Comparison of ENCODE assay signal across 14 cellular contexts in genomic region chr1:156079762-156080597, GRCh38. TPM values are rescaled to one million over a fixed set of nuclear protein-coding genes. Genes with fewer than 3 reads are reported as not detected.
DNase-seq lines count a peak whose midpoint lies in the region; ATAC-seq and TF ChIP-seq lines count a peak whose summit lies in the region.
"Had no signal": no experiment of that assay in that cellular context is flagged by ENCODE, and none has a peak within 500 bp of the region (broad histone marks: within the 10 kb centered on the region; RNA-seq: fewer than 3 reads in every experiment).

No MANE protein-coding gene starts in this region.

- H2AFZ ChIP-seq in H9 (ENCODE audit: low read length) (no peak overlapping the region), hepatocyte (no peak overlapping the region)

- H3K9me3 ChIP-seq in H9 (ENCODE audit: control insufficient read depth, low read depth, low read length) (no peaks in the 10 kb centered on the region), hepatocyte (ENCODE audit: low read depth) (no peaks in the 10 kb centered on the region)
- H3K9me3 ChIP-seq: mucosa of descending colon, tibial artery had no signal

- POLR2A ChIA-PET in T-cell (lab: Charles Lee) = no interaction called here

- no peak for ATAC-seq in T-cell (replicated peaks in 1 of 4)
- no peak for ATAC-seq in HG03442 (IDR thresholded peaks at IDR 0.05; ENCODE audit: unreplicated experiment)
- ATAC-seq: mucosa of descending colon had no signal

- no peaks in the 10 kb centered on the region for H3K9me2 ChIP-seq in hepatocyte (replicated peaks; ENCODE audit: insufficient read depth)

- peaks cover 23% of the 10 kb centered on the region; the same call in 1 of the 2 replicates for H3K79me2 ChIP-seq in H9 (ENCODE audit: insufficient read depth, low read length)
- peaks cover 88% of the 10 kb centered on the region for H3K79me2 ChIP-seq in hepatocyte

- H3K4me3 ChIP-seq in hepatocyte = peak overlapping the region; percentile 91
- H3K4me3 ChIP-seq: mucosa of descending colon, tibial artery had no signal

- H3K79me1 ChIP-seq in H9 (ENCODE audit: insufficient read depth, low read depth, low read length, poor library complexity, severe bottlenecking) = no peaks in the 10 kb centered on the region

- no peak overlapping the region for H4K91ac ChIP-seq in H9 (ENCODE audit: insufficient read length, low read depth, low read length)

- H3K27ac ChIP-seq in H9 (ENCODE audit: insufficient read length, low read depth, low read length) (no peak overlapping the region), hepatocyte (peak overlapping the region; percentile 93)
- H3K27ac ChIP-seq: tibial artery had no signal

- H3K4me1 ChIP-seq in H9 (ENCODE audit: insufficient read depth, low read length) = peaks cover 23% of the 10 kb centered on the region
- peaks cover 37% of the 10 kb centered on the region for H3K4me1 ChIP-seq in hepatocyte (ENCODE audit: insufficient read depth)

- no peaks in the 10 kb centered on the region for H3K36me3 ChIP-seq in hepatocyte (replicated peaks; ENCODE audit: insufficient read depth, low read depth)
- H3K36me3 ChIP-seq: tibial artery had no signal

- H3T11ph ChIP-seq in H9 (ENCODE audit: low read length) = no peak overlapping the region

- H3K9ac ChIP-seq in H9 (ENCODE audit: extremely low read depth, insufficient read length, low read length) = peak overlapping the region; percentile 5

- H3K27ac Mint-ChIP-seq in H9 = peak overlapping the region in 2 of 3 experiments; percentile 90 to 97; a peak in 3 of 7 replicates
- no peak overlapping the region for H3K27ac Mint-ChIP-seq in T-cell
- peak overlapping the region; percentile 98 for H3K27ac Mint-ChIP-seq in progenitor cell of endocrine pancreas

- no peak overlapping the region for H3K23ac ChIP-seq in H9 (ENCODE audit: insufficient read length, low read depth, low read length)

- CTCF ChIA-PET in T-cell (lab: Charles Lee) = no interaction called here

- H3K14ac ChIP-seq in H9 (ENCODE audit: insufficient read depth, low read length) = no peak overlapping the region

- H3K27me3 Mint-ChIP-seq in H9 (ENCODE audit: low read depth) (no peaks in the 10 kb centered on the region), T-cell (peaks cover 3 to 23% of the 10 kb centered on the region in 2 donors), progenitor cell of endocrine pancreas (no peaks in the 10 kb centered on the region)

- peaks cover 62 to 68% of the 10 kb centered on the region in 2 experiments for H3K4me1 Mint-ChIP-seq in H9
- H3K4me1 Mint-ChIP-seq in T-cell = peaks cover 0 to 18% (median 7%) of the 10 kb centered on the region in 3 donors
- H3K4me1 Mint-ChIP-seq in progenitor cell of endocrine pancreas (ENCODE audit: low read depth) = peaks cover 67% of the 10 kb centered on the region

- H4K8ac ChIP-seq in H9 (replicated peaks; ENCODE audit: insufficient read length, low read depth, low read length) = no peak overlapping the region

- peaks cover 20 to 50% (median 46%) of the 10 kb centered on the region in 3 experiments; a peak in 6 of 7 replicates for H3K36me3 Mint-ChIP-seq in H9 (ENCODE audit: insufficient read depth in 1 of 3, low read depth in 3 of 3)
- H3K36me3 Mint-ChIP-seq in T-cell = no peaks in the 10 kb centered on the region
- peaks cover 34% of the 10 kb centered on the region for H3K36me3 Mint-ChIP-seq in progenitor cell of endocrine pancreas (ENCODE audit: insufficient read depth)

- H3K23me2 ChIP-seq in H9 (ENCODE audit: insufficient read length, low read depth, low read length, poor library complexity, severe bottlenecking) = peaks cover 18% of the 10 kb centered on the region

- peak overlapping the region; percentile 61 for H3K4me2 ChIP-seq in H9 (ENCODE audit: insufficient read depth, insufficient read length, low read length)
- peak overlapping the region; percentile 88 for H3K4me2 ChIP-seq in hepatocyte

- TF ChIP-seq CTCF in H9 (conservative IDR thresholded peaks at IDR 0.05) = no peak
- no peak for TF ChIP-seq CTCF in hepatocyte (IDR thresholded peaks at IDR 0.05; ENCODE audit: poor library complexity)
- no peak for TF ChIP-seq CTCF in progenitor cell of endocrine pancreas (IDR thresholded peaks at IDR 0.05; ENCODE audit: unreplicated experiment)

- H2AK5ac ChIP-seq in H9 (ENCODE audit: insufficient read length, low read length) = no peak overlapping the region

- H3K9me3 Mint-ChIP-seq in H9 (no peaks in the 10 kb centered on the region; a peak in 1 of 5 replicates), T-cell (no peaks in the 10 kb centered on the region), progenitor cell of endocrine pancreas (ENCODE audit: low read depth) (no peaks in the 10 kb centered on the region)

- H2BK120ac ChIP-seq in H9 (ENCODE audit: low read depth, low read length, poor library complexity, severe bottlenecking) = no peak overlapping the region

- no peak overlapping the region for H2BK5ac ChIP-seq in H9 (ENCODE audit: insufficient read length, low read length)

- WGBS in H9 (ENCODE audit: extremely low coverage, insufficient read length, low lambda C conversion rate) = no CpG with 5 or more reads among the region's 10 CpGs
- WGBS in hepatocyte (ENCODE audit: low lambda C conversion rate, missing lambda C conversion rate) = 31% methylated on average over 10 of the region's 10 CpGs

- H2BK15ac ChIP-seq in H9 (ENCODE audit: low read depth, low read length) = no peak overlapping the region

- H3K56ac ChIP-seq in H9 (ENCODE audit: insufficient read length, low read depth, low read length) = no peak overlapping the region

- no peaks in the 10 kb centered on the region for H3K27me3 ChIP-seq in H9 (ENCODE audit: insufficient read depth, low read length)
- no peaks in the 10 kb centered on the region for H3K27me3 ChIP-seq in hepatocyte

- no peak overlapping the region for H2BK20ac ChIP-seq in H9 (ENCODE audit: low read depth, low read length, poor library complexity, severe bottlenecking)

- H3K4me3 Mint-ChIP-seq in H9 = peak overlapping the region; percentile 88 to 97
- H3K4me3 Mint-ChIP-seq in T-cell = peak overlapping the region in 2 of 3 donors; percentile 38 to 51
- peak overlapping the region; percentile 99 for H3K4me3 Mint-ChIP-seq in progenitor cell of endocrine pancreas (ENCODE audit: low read depth)

- DNase-seq in H9 = peak; percentile 32
- no peak for DNase-seq in T-cell
- no peak for DNase-seq in hepatocyte (ENCODE audit: low spot score)
- DNase-seq in progenitor cell of endocrine pancreas (ENCODE audit: low spot score, unreplicated experiment) = no peak
- DNase-seq in NCI-H526 treated with DMSO at 0.1 percent for 48 hours (lab: John Stamatoyannopoulos, UW) = no peak
- no peak for DNase-seq in iPS-NIHi7 (ENCODE audit: extremely low spot score)
- DNase-seq: amygdala, mucosa of descending colon, NCI-H1092 treated with DMSO at 0.1 percent for 48 hours, RPMI8226, tibial artery had no signal

- H2BK12ac ChIP-seq in H9 (ENCODE audit: insufficient read length, low read depth, low read length) = no peak overlapping the region

- no peak overlapping the region for H4K5ac ChIP-seq in H9 (ENCODE audit: insufficient read length, low read depth, low read length)

- no peak overlapping the region for H3K4ac ChIP-seq in H9 (ENCODE audit: low read depth, low read length)

- no peak overlapping the region for H3K18ac ChIP-seq in H9 (ENCODE audit: insufficient read length, low read depth, low read length)

- no peaks in the 10 kb centered on the region for H4K20me1 ChIP-seq in H9 (ENCODE audit: control insufficient read depth, insufficient read depth, insufficient read length)
- H4K20me1 ChIP-seq in hepatocyte (ENCODE audit: insufficient read depth, poor library complexity, severe bottlenecking) = peaks cover 46% of the 10 kb centered on the region

RNA-seq across cellular contexts. Expression of gene MEX3A, which starts 2.3 kb away (rescaled TPM):
- total RNA-seq in H9 (2021) = 64.6 and 68.0 TPM in 2 replicates
- total RNA-seq in T-cell = under 1 TPM; 0.03 to 0.58 (median 0.20) TPM
- 11.0 and 12.0 TPM in 2 replicates for total RNA-seq in hepatocyte
- 9.3 and 10.8 TPM in 2 replicates for polyA plus RNA-seq in hepatocyte
- total RNA-seq in progenitor cell of endocrine pancreas = 112 and 113 TPM in 2 replicates

RNA-seq across cellular contexts. Expression of gene RAB25, which starts 19.0 kb away (rescaled TPM):
- total RNA-seq in H9 (2021) (42.8 and 43.1 TPM in 2 replicates), T-cell (1 to 10 TPM in 3 of 5 donors, under 1 TPM in 2; 0.26 to 2.3 (median 1.9) TPM), hepatocyte (71.1 and 77.9 TPM in 2 replicates), progenitor cell of endocrine pancreas (93.8 and 99.1 TPM in 2 replicates)
- 91.6 and 106 TPM in 2 replicates for polyA plus RNA-seq in hepatocyte
- total RNA-seq: NCI-H460, skeletal muscle tissue had no signal

RNA-seq across cellular contexts. Expression of gene LAMTOR2, which starts 25.4 kb away (rescaled TPM):
- 50.6 and 55.0 TPM in 2 replicates for total RNA-seq in H9 (2021)
- total RNA-seq in T-cell = 10 to 100 TPM; 21.5 to 37.8 (median 35.2) TPM
- total RNA-seq in hepatocyte = 48.5 and 73.1 TPM in 2 replicates
- 142 and 165 TPM in 2 replicates for polyA plus RNA-seq in hepatocyte
- 61.0 and 63.0 TPM in 2 replicates for total RNA-seq in progenitor cell of endocrine pancreas

RNA-seq across cellular contexts. Expression of gene UBQLN4, which starts 26.4 kb away (rescaled TPM):
- 45.6 and 49.4 TPM in 2 replicates for total RNA-seq in H9 (2021)
- 10 to 100 TPM; 21.9 to 39.6 (median 37.9) TPM for total RNA-seq in T-cell
- total RNA-seq in hepatocyte = 35.3 and 37.8 TPM in 2 replicates
- 29.5 and 35.5 TPM in 2 replicates for polyA plus RNA-seq in hepatocyte
- 94.2 and 97.8 TPM in 2 replicates for total RNA-seq in progenitor cell of endocrine pancreas

RNA-seq across cellular contexts. Expression of gene LMNA, which starts 34.5 kb away (rescaled TPM):
- total RNA-seq in H9 (2021) = 51.0 and 52.7 TPM in 2 replicates
- total RNA-seq in T-cell = 100 to 1,000 TPM in 2 of 5 donors, 10 to 100 TPM in 3; 40.3 to 970 (median 57.3) TPM
- total RNA-seq in hepatocyte = 161 and 208 TPM in 2 replicates
- 345 and 402 TPM in 2 replicates for polyA plus RNA-seq in hepatocyte
- total RNA-seq in progenitor cell of endocrine pancreas = 83.5 and 92.7 TPM in 2 replicates

Comparison
In these comparisons a context has a peak if more than half of its experiments do, and no peak if none do; other contexts are left out.
1. H3K27ac Mint-ChIP-seq: peak in H9 (2 of 3) and progenitor cell of endocrine pancreas (single experiment); none in T-cell (0 of 2).
2. H3K4me3 Mint-ChIP-seq: peak in every context shown above with its lines; median percentile 99 in progenitor cell of endocrine pancreas; 92 in H9; 44 in T-cell.
3. RNA of gene RAB25, which starts 19.0 kb away (total RNA-seq): 93.8 to 99.1 TPM in progenitor cell of endocrine pancreas, 71.1 to 77.9 TPM in hepatocyte and 42.8 to 43.1 TPM in H9; 0.26 to 2.3 TPM in T-cell; every median in the first group is over 10 times any median in the second.